25 cellular contexts compared by ENCODE assay signal in genomic region chr10:91978585-91978984, GRCh38. TPM values are rescaled to one million over a fixed set of nuclear protein-coding genes. Genes with fewer than 3 reads are reported as not detected.
A peak's percentile ranks its signal among the peaks of the same experiment; 100 is the strongest.
DNase-seq lines count a peak whose midpoint lies in the region; ATAC-seq, FAIRE-seq and TF ChIP-seq lines count a peak whose summit lies in the region.
"Had no signal": no experiment of that assay in that cellular context is flagged by ENCODE, and none has a peak within 500 bp of the region (broad histone marks: within the 10 kb centered on the region; RNA-seq: fewer than 3 reads in every experiment).

No MANE protein-coding gene starts in this region.

- H3K9me2 ChIP-seq in GM23248 (ENCODE audit: insufficient read depth) = no peaks in the 10 kb centered on the region

- no peak for TF ChIP-seq EP300 in A549 (IDR thresholded peaks at IDR 0.05)

- H2AFZ ChIP-seq in astrocyte (ENCODE audit: low read depth, low read length) (no peak overlapping the region), GM23248 (no peak overlapping the region)

- TF ChIP-seq POLR2A in A549 (IDR thresholded peaks at IDR 0.05; ENCODE audit: low read length) = no peak
- no peak for TF ChIP-seq POLR2A in H54 (IDR thresholded peaks at IDR 0.05; ENCODE audit: low read depth, low read length)
- TF ChIP-seq POLR2A in right lobe of liver (IDR thresholded peaks at IDR 0.05) = no peak

- 0 out of 3 replicates have a peak, but pooled peaks cover 5% of the 10 kb centered on the region for H3K4me1 ChIP-seq in A549
- H3K4me1 ChIP-seq in astrocyte (ENCODE audit: insufficient read depth, low read length) = peaks cover 26% of the 10 kb centered on the region
- peaks cover 32% of the 10 kb centered on the region for H3K4me1 ChIP-seq in GM23248 (ENCODE audit: insufficient read depth)
- no peaks in the 10 kb centered on the region for H3K4me1 ChIP-seq in right lobe of liver
- H3K4me1 ChIP-seq: BE2C; BLaER1 treated with 17β-estradiol and CSF1 and Interleukin-3, amounts not matched to agents 10 nM and 100 nM had no signal

- CTCF ChIA-PET in A549 (lab: Yijun Ruan, JAX) = interaction anchor here (1.3 kb wide), 1 partner anchor 8 kb away, joined by 3 read pairs; no protein-coding TSS in a partner anchor

- peak; percentile 18 for FAIRE-seq in A549 (lab: Jason Lieb, UNC)
- FAIRE-seq in H54 (lab: Jason Lieb, UNC) = peak; percentile 20
- no peak for FAIRE-seq in astrocyte (lab: Jason Lieb, UNC)
- FAIRE-seq: A204.1, GM12878, H1 had no signal

- no peaks in the 10 kb centered on the region for H3K9me3 Mint-ChIP-seq in astrocyte (ENCODE audit: unreplicated experiment)
- H3K9me3 Mint-ChIP-seq: CD14-positive monocyte; CD4-positive, alpha-beta T cell; CD8-positive, alpha-beta memory T cell; H9 had no signal

- H3K79me2 ChIP-seq in astrocyte (ENCODE audit: insufficient read depth, low read length) (no peaks in the 10 kb centered on the region), GM23248 (ENCODE audit: insufficient read depth) (peaks cover 7% of the 10 kb centered on the region; the same call in 1 of the 2 replicates)

- no peaks in the 10 kb centered on the region for H3K27me3 Mint-ChIP-seq in astrocyte (ENCODE audit: low read depth, unreplicated experiment)
- H3K27me3 Mint-ChIP-seq: CD4-positive, alpha-beta T cell; CD8-positive, alpha-beta memory T cell had no signal

- 94% methylated on average over 1 of the region's 1 CpG for WGBS in A549 (ENCODE audit: missing lambda C conversion rate)
- whole genome bisulfite sequencing in GM23248 (ENCODE audit: low coverage in 1 of 2, low lambda C conversion rate in 2 of 2, missing lambda C conversion rate in 2 of 2), 2 experiments = 100% methylated on average over 1 of the region's 1 CpG
- WGBS in right lobe of liver (ENCODE audit: insufficient coverage, low coverage, low lambda C conversion rate, missing lambda C conversion rate) = 100% methylated on average over 1 of the region's 1 CpG

- H3K27me3 ChIP-seq in astrocyte (ENCODE audit: insufficient read depth, low read length) = no peaks in the 10 kb centered on the region
- no peaks in the 10 kb centered on the region for H3K27me3 ChIP-seq in GM23248 (replicated peaks; ENCODE audit: insufficient read depth)
- H3K27me3 ChIP-seq in right lobe of liver = no peaks in the 10 kb centered on the region
- H3K27me3 ChIP-seq: BE2C; BLaER1 treated with 17β-estradiol and CSF1 and Interleukin-3, amounts not matched to agents 10 nM and 100 nM had no signal

- H4K20me1 ChIP-seq in astrocyte (ENCODE audit: insufficient read depth, low read length) = no peaks in the 10 kb centered on the region
- no peaks in the 10 kb centered on the region for H4K20me1 ChIP-seq in GM23248 (ENCODE audit: insufficient read depth)

- H3K4me1 Mint-ChIP-seq in astrocyte (ENCODE audit: low read depth, unreplicated experiment) = peaks cover 39% of the 10 kb centered on the region
- H3K4me1 Mint-ChIP-seq: CD14-positive monocyte, H9 had no signal

- TF ChIP-seq CTCF in A549 (IDR thresholded peaks at IDR 0.05) = no peak
- no peak for TF ChIP-seq CTCF in astrocyte (IDR thresholded peaks at IDR 0.05; ENCODE audit: insufficient read depth, low read depth, low read length)
- TF ChIP-seq CTCF in right lobe of liver (IDR thresholded peaks at IDR 0.05) = no peak

- peaks cover 25% of the 10 kb centered on the region for H3F3A ChIP-seq in GM23248 (ENCODE audit: insufficient read depth)

- intact Hi-C loops in left colon (cut with DNase I, micrococcal nuclease) = no loop called here
- intact Hi-C loops in right lobe of liver (cut with DNase I) = no loop called here

- H3K27ac ChIP-seq in A549 = no peak overlapping the region
- no peak overlapping the region for H3K27ac ChIP-seq in astrocyte (ENCODE audit: low read depth, low read length)
- no peak overlapping the region for H3K27ac ChIP-seq in GM23248
- no peak overlapping the region for H3K27ac ChIP-seq in right lobe of liver
- H3K27ac ChIP-seq: 22Rv1; BLaER1 treated with 17β-estradiol and CSF1 and Interleukin-3, amounts not matched to agents 10 nM and 100 nM had no signal

- TF ChIP-seq RAD21 in A549 (conservative IDR thresholded peaks at IDR 0.05 in 1 of 2, IDR thresholded peaks at IDR 0.05 in 1 of 2) = no peak

- ATAC-seq in A549 (no peak), left colon (no peak), right lobe of liver (no peak)
- ATAC-seq: GM12878, HCT116 had no signal

- no peak overlapping the region for H3K27ac Mint-ChIP-seq in astrocyte (ENCODE audit: unreplicated experiment)
- H3K27ac Mint-ChIP-seq: CD4-positive, alpha-beta T cell; H9 had no signal

- peak overlapping the region; percentile 67 for H3K4me3 Mint-ChIP-seq in astrocyte (ENCODE audit: unreplicated experiment)
- H3K4me3 Mint-ChIP-seq: CD14-positive monocyte; CD4-positive, alpha-beta T cell; CD8-positive, alpha-beta memory T cell; H9 had no signal

- POLR2A ChIA-PET in A549 (lab: Yijun Ruan, JAX) = no interaction called here

- H3K36me3 ChIP-seq in astrocyte (ENCODE audit: insufficient read depth, low read length) (peaks cover 20% of the 10 kb centered on the region), GM23248 (ENCODE audit: low read depth) (peaks cover 35% of the 10 kb centered on the region), right lobe of liver (peaks cover 0 to 29% (median 12%) of the 10 kb centered on the region in 4 donors)

- H3K4me2 ChIP-seq in A549 (no peak overlapping the region), astrocyte (ENCODE audit: low read length) (no peak overlapping the region), GM23248 (ENCODE audit: unreplicated experiment) (no peak overlapping the region)
- H3K4me2 ChIP-seq: BLaER1 treated with 17β-estradiol and CSF1 and Interleukin-3, amounts not matched to agents 10 nM and 100 nM had no signal

- H3K4me3 ChIP-seq in A549 = no peak overlapping the region
- H3K4me3 ChIP-seq in astrocyte (ENCODE audit: insufficient read depth, low read depth, low read length) = no peak overlapping the region
- no peak overlapping the region for H3K4me3 ChIP-seq in GM23248
- H3K4me3 ChIP-seq in right lobe of liver = no peak overlapping the region
- H3K4me3 ChIP-seq: BLaER1 treated with 17β-estradiol and CSF1 and Interleukin-3, amounts not matched to agents 10 nM and 100 nM; GM12878 had no signal

- no peak overlapping the region for H3K9ac ChIP-seq in astrocyte (ENCODE audit: low read length)
- no peak overlapping the region for H3K9ac ChIP-seq in GM23248
- H3K9ac ChIP-seq: BLaER1 treated with 17β-estradiol and CSF1 and Interleukin-3, amounts not matched to agents 10 nM and 100 nM had no signal

- in situ Hi-C loops in GM23248 (cut with MboI) = no loop called here

- H3K36me3 Mint-ChIP-seq in astrocyte (ENCODE audit: low read depth, unreplicated experiment) = peaks cover 13% of the 10 kb centered on the region

- DNase-seq in A549 (ENCODE audit: low read depth in 1 of 2, low spot score in 1 of 2) = no peak
- DNase-seq in H54 (ENCODE audit: insufficient read length, low spot score) = no peak
- peak; percentile 33 for DNase-seq in OCI-M1 (lab: John Stamatoyannopoulos, UW)
- DNase-seq in astrocyte (ENCODE audit: low read depth) = no peak
- no peak for DNase-seq in GM23248
- no peak for DNase-seq in left colon
- no peak for DNase-seq in right lobe of liver
- no peak for DNase-seq in SIG-M5 (lab: John Stamatoyannopoulos, UW)
- DNase-seq: ACHN; AML-193; BE2C; CD4-positive, alpha-beta T cell; CD8-positive, alpha-beta memory T cell; DMS 273 treated with DMSO at 0.1 percent for 48 hours; DMS79; EL; GDM1; H9 had no signal

- H3K9me3 ChIP-seq in A549 (no peaks in the 10 kb centered on the region), astrocyte (ENCODE audit: insufficient read depth, low read depth, low read length) (no peaks in the 10 kb centered on the region), GM23248 (ENCODE audit: low read depth) (no peaks in the 10 kb centered on the region), right lobe of liver (no peaks in the 10 kb centered on the region)
- H3K9me3 ChIP-seq: BE2C; BLaER1 treated with 17β-estradiol and CSF1 and Interleukin-3, amounts not matched to agents 10 nM and 100 nM had no signal

TF ChIP-seq in A549, 52 proteins besides CTCF, POLR2A, EP300 and RAD21 (continues in another document):
- TF ChIP-seq PBX3 (IDR thresholded peaks at IDR 0.05) (no peak), EHMT2 (IDR thresholded peaks at IDR 0.05; ENCODE audit: low read depth) (no peak), POLR2AphosphoS2 (conservative IDR thresholded peaks at IDR 0.05; ENCODE audit: low read length) (no peak), HOXB5 (CRISPR knock-in tag; IDR thresholded peaks at IDR 0.05) (no peak), PHF8 (IDR thresholded peaks at IDR 0.05; ENCODE audit: borderline replicate concordance, low read depth) (no peak), CBX2 (IDR thresholded peaks at IDR 0.05; ENCODE audit: borderline replicate concordance, low read depth) (no peak), NR3C1 (IDR thresholded peaks at IDR 0.05) (no peak), KDM5A (IDR thresholded peaks at IDR 0.05) (no peak), TFCP2L1 (CRISPR knock-in tag; IDR thresholded peaks at IDR 0.05) (no peak), MYC (IDR thresholded peaks at IDR 0.05; ENCODE audit: borderline replicate concordance, low read length) (no peak), ATOH8 (CRISPR knock-in tag; IDR thresholded peaks at IDR 0.05; ENCODE audit: low read depth) (no peak)

RNA-seq across cellular contexts. Expression of gene BTAF1, which starts 55.0 kb away (rescaled TPM):
- polyA plus RNA-seq in A549 (2011; rRNA removed) (43.6 and 54.7 TPM in 2 replicates), A549 (2017; fragmentation: RNase III; extraction: RNeasy Plus Mini Kit Qiagen cat#74134 plus additional on column Dnase treatment) (16.7 to 17.1 TPM (median 17.1 TPM) in 3 replicates), GM23248 (2016; fragmentation: Nextera tagmentation; extraction: Ambion mirVana) (14.6 and 17.0 TPM in 2 replicates)
- polyA plus RNA-seq in A549 (2012; cell fraction: cytosol; rRNA removed) = 5.0 and 5.5 TPM in 2 replicates
- polyA plus RNA-seq in A549 (2012; cell fraction: nucleus; rRNA removed) = 18.0 and 23.6 TPM in 2 replicates
- polyA minus RNA-seq in A549 (2011; rRNA and poly(A)+ RNA removed) = 28.8 and 31.5 TPM in 2 replicates
- total RNA-seq in astrocyte (29.2 and 30.8 TPM in 2 replicates), left colon (10 to 100 TPM; 24.9 to 29.7 TPM), right lobe of liver (10 to 100 TPM; 13.4 to 20.3 (median 17.4) TPM)
- 29.2 and 38.4 TPM in 2 replicates for total RNA-seq in GM23248 (2014; rRNA removed; shearing (Covaris generic))
